15 cellular contexts compared by ENCODE assay signal in genomic region chr15:66680502-66680901, GRCh38. TPM values are rescaled to one million over a fixed set of nuclear protein-coding genes. Genes with fewer than 3 reads are reported as not detected.
DNase-seq lines count a peak whose midpoint lies in the region; ATAC-seq, FAIRE-seq and TF ChIP-seq lines count a peak whose summit lies in the region.
"Had no signal": no experiment of that assay in that cellular context is flagged by ENCODE, and none has a peak within 500 bp of the region (broad histone marks: within the 10 kb centered on the region; RNA-seq: fewer than 3 reads in every experiment).

No MANE protein-coding gene starts in this region.

- no peaks in the 10 kb centered on the region for H3K27me3 ChIP-seq in right cardiac atrium (ENCODE audit: control insufficient read depth, insufficient read depth)
- no peaks in the 10 kb centered on the region; a peak in 1 of 7 replicates for H3K27me3 ChIP-seq in H1 (replicated peaks in 1 of 4; ENCODE audit: control insufficient read depth in 3 of 4, extremely low read depth in 1 of 4, insufficient read depth in 3 of 4, low read length in 3 of 4)
- H3K27me3 ChIP-seq: Peyer's patch had no signal

- H3K79me2 ChIP-seq in H1 (ENCODE audit: control insufficient read depth in 1 of 2, insufficient read depth in 2 of 2, low read length in 2 of 2), result no peaks in the 10 kb centered on the region

- no peak overlapping the region for H3K56ac ChIP-seq in H1 (replicated peaks; ENCODE audit: insufficient read length, low read depth, low read length)

- TF ChIP-seq CTCF in H1 (IDR thresholded peaks at IDR 0.05; ENCODE audit: control extremely low read depth in 1 of 3, insufficient read depth in 1 of 3, low read depth in 1 of 3, low read length in 3 of 3), result no peak
- TF ChIP-seq CTCF in mesothelial cell of epicardium (IDR thresholded peaks at IDR 0.05; ENCODE audit: unreplicated experiment), result no peak

- H3K9me3 ChIP-seq in right cardiac atrium (ENCODE audit: control insufficient read depth, low read length), result peaks cover 3% of the 10 kb centered on the region
- H3K9me3 ChIP-seq in H1 (ENCODE audit: insufficient read depth in 2 of 2, low read depth in 1 of 2, low read length in 1 of 2), result peaks cover 3 to 7% of the 10 kb centered on the region in 2 experiments; a peak in 1 of 4 replicates
- H3K9me3 ChIP-seq: Peyer's patch had no signal

- no peak overlapping the region for H3K23ac ChIP-seq in H1 (ENCODE audit: insufficient read length)

- no peaks in the 10 kb centered on the region for H3K27me3 Mint-ChIP-seq in mesothelial cell of epicardium (ENCODE audit: low read depth)
- H3K27me3 Mint-ChIP-seq: IgD-negative memory B cell had no signal

- no peak overlapping the region for H4K8ac ChIP-seq in H1 (ENCODE audit: extremely low read depth, insufficient read depth, low read length)

- H3K18ac ChIP-seq in H1 (ENCODE audit: extremely low read depth, low read length), result no peak overlapping the region

- H3K14ac ChIP-seq in H1 (ENCODE audit: insufficient read length), result no peak overlapping the region

- no peak overlapping the region for H3K9ac ChIP-seq in H1 (replicated peaks in 1 of 4; ENCODE audit: extremely low read depth in 1 of 4, low read depth in 3 of 4, low read length in 3 of 4)

- H3K23me2 ChIP-seq in H1 (ENCODE audit: low read depth, low read length), result no peaks in the 10 kb centered on the region

- no peak for TF ChIP-seq EP300 in H1 (IDR thresholded peaks at IDR 0.05; ENCODE audit: borderline replicate concordance in 1 of 2, low read depth in 2 of 2, low read length in 2 of 2)

- H3K4me2 ChIP-seq in H1 (ENCODE audit: insufficient read depth in 1 of 2, low read depth in 2 of 2, low read length in 2 of 2), result no peak overlapping the region

- H3K27ac ChIP-seq in right cardiac atrium (ENCODE audit: low read length) (peak overlapping the region; percentile 97), H1 (ENCODE audit: low read depth, low read length) (no peak overlapping the region)
- H3K27ac ChIP-seq: Peyer's patch had no signal

- no peaks in the 10 kb centered on the region for H3K79me1 ChIP-seq in H1 (ENCODE audit: low read depth, low read length)

- TF ChIP-seq RAD21 in H1 (IDR thresholded peaks at IDR 0.05 in 1 of 2, conservative IDR thresholded peaks at IDR 0.05 in 1 of 2; ENCODE audit: low read depth in 2 of 2, low read length in 2 of 2), result no peak

- H2BK12ac ChIP-seq in H1 (ENCODE audit: low read depth, low read length), result no peak overlapping the region

- H3K36me3 Mint-ChIP-seq in mesothelial cell of epicardium, result peaks cover 11% of the 10 kb centered on the region
- H3K36me3 Mint-ChIP-seq: IgD-negative memory B cell had no signal

- H3K4me1 Mint-ChIP-seq in mesothelial cell of epicardium, result peaks cover 53% of the 10 kb centered on the region

- H2BK120ac ChIP-seq in H1 (replicated peaks; ENCODE audit: low read depth, low read length), result no peak overlapping the region

- H3K4me3 Mint-ChIP-seq in mesothelial cell of epicardium, result no peak overlapping the region
- H3K4me3 Mint-ChIP-seq: H9 had no signal

- TF ChIP-seq POLR2A in H1 (IDR thresholded peaks at IDR 0.05; ENCODE audit: control extremely low read depth in 1 of 2, low read depth in 2 of 2, low read length in 2 of 2), result no peak

- H2BK15ac ChIP-seq in H1 (ENCODE audit: low read length), result no peak overlapping the region

- H3K4ac ChIP-seq in H1 (replicated peaks; ENCODE audit: insufficient read length, low read depth, low read length), result peak overlapping the region; percentile 2

- H4K20me1 ChIP-seq in H1 (replicated peaks in 1 of 2; ENCODE audit: control insufficient read depth in 1 of 2, insufficient read depth in 2 of 2, low read length in 2 of 2), result no peaks in the 10 kb centered on the region

- H3K4me3 ChIP-seq in right cardiac atrium (ENCODE audit: low read length) (no peak overlapping the region), H1 (ENCODE audit: extremely low read depth in 1 of 4, insufficient read depth in 2 of 4, low read depth in 3 of 4, low read length in 4 of 4) (no peak overlapping the region)
- H3K4me3 ChIP-seq: Peyer's patch had no signal

- POLR2A ChIA-PET in H1 (lab: Charles Lee; ENCODE audit: partially characterized antibody), result no interaction called here

- 0 out of 2 replicates have a peak overlapping the region, but pooled peaks have one; percentile 13 for H2BK20ac ChIP-seq in H1 (ENCODE audit: low read length)

- no peak overlapping the region for H2AK5ac ChIP-seq in H1 (ENCODE audit: low read depth, low read length)

- CTCF ChIA-PET in H1 (lab: Charles Lee; ENCODE audit: partially characterized antibody), result interaction anchor here (0.6 to 3.5 kb wide), 10 partner anchors 12 to 173 kb away, joined by 3 to 21 read pairs (median 4); no protein-coding TSS in a partner anchor

- H3K27ac Mint-ChIP-seq in mesothelial cell of epicardium, result peak overlapping the region; percentile 98
- H3K27ac Mint-ChIP-seq: IgD-negative memory B cell had no signal

- no peaks in the 10 kb centered on the region for H3K36me3 ChIP-seq in H1 (ENCODE audit: control insufficient read depth in 2 of 4, insufficient read depth in 4 of 4, low read length in 3 of 4)
- H3K36me3 ChIP-seq: Peyer's patch had no signal

- peaks cover 16% of the 10 kb centered on the region for H3K4me1 ChIP-seq in right cardiac atrium (ENCODE audit: control insufficient read depth, insufficient read depth, low read length)
- H3K4me1 ChIP-seq in H1 (replicated peaks in 1 of 4; ENCODE audit: control insufficient read depth in 3 of 4, insufficient read depth in 4 of 4, low read length in 3 of 4), result peaks cover 6 to 10% (median 9%) of the 10 kb centered on the region in 4 experiments
- H3K4me1 ChIP-seq: Peyer's patch had no signal

- H4K5ac ChIP-seq in H1 (ENCODE audit: insufficient read length, low read depth, low read length), result no peak overlapping the region

- H3K9me3 Mint-ChIP-seq in mesothelial cell of epicardium, result peaks cover 16% of the 10 kb centered on the region

- DNase-seq in right cardiac atrium, result no peak
- no peak for DNase-seq in cardiac septum (ENCODE audit: low spot score)
- DNase-seq in H1 (ENCODE audit: low read depth in 1 of 2, low spot score in 2 of 2), result no peak
- DNase-seq in mesothelial cell of epicardium (ENCODE audit: low spot score in 2 of 2, unreplicated experiment in 2 of 2), result no peak
- no peak for DNase-seq in AG08395 (ENCODE audit: low spot score)
- no peak for DNase-seq in stimulated activated CD8-positive, alpha-beta memory T cell treated with anti-CD3 and anti-CD28 coated beads, Interleukin-4, amount 100 ng/mL, for 48 hours
- DNase-seq: C1 segment of cervical spinal cord; DMS79 treated with DMSO at 0.1 percent for 48 hours; NCI-H1092 treated with DMSO at 0.1 percent for 48 hours; NCI-H2081; NK-92 treated with Interleukin-12 subunit alpha and Interleukin-12 subunit beta, amount 100 ng/mL, for 24 hours; Peyer's patch had no signal

- intact Hi-C loops in right cardiac atrium (cut with DNase I), result no loop called here
- intact Hi-C loops in cardiac septum (cut with DNase I), result no loop called here

- no peak overlapping the region for H2AFZ ChIP-seq in H1 (ENCODE audit: low read length)

- ATAC-seq in right cardiac atrium (no peak), GM18517 (IDR thresholded peaks at IDR 0.05; ENCODE audit: unreplicated experiment) (no peak)

- H2BK5ac ChIP-seq in H1 (ENCODE audit: low read depth, low read length), result no peak overlapping the region

- no peak overlapping the region for H4K91ac ChIP-seq in H1 (replicated peaks; ENCODE audit: insufficient read length, low read length)

- no peak for FAIRE-seq in H1 (lab: Jason Lieb, UNC)

TF ChIP-seq in H1, 55 proteins besides CTCF, POLR2A, EP300 and RAD21:
- no peak for TF ChIP-seq GTF2F1 (IDR thresholded peaks at IDR 0.05; ENCODE audit: borderline replicate concordance, low read depth, low read length)
- no peak for TF ChIP-seq RFX5 (IDR thresholded peaks at IDR 0.05; ENCODE audit: borderline replicate concordance, low read depth, low read length)
- TF ChIP-seq PHF8 (conservative IDR thresholded peaks at IDR 0.05; ENCODE audit: low read depth, low read length), result no peak
- no peak for TF ChIP-seq KDM4A (IDR thresholded peaks at IDR 0.05; ENCODE audit: low read depth, low read length, severe bottlenecking)
- TF ChIP-seq MAFK (IDR thresholded peaks at IDR 0.05; ENCODE audit: low read depth, low read length), result no peak
- no peak for TF ChIP-seq TCF12 (IDR thresholded peaks at IDR 0.05; ENCODE audit: low read depth, low read length)
- no peak for TF ChIP-seq EGR1 (IDR thresholded peaks at IDR 0.05; ENCODE audit: borderline replicate concordance, low read depth, low read length)
- no peak for TF ChIP-seq POLR2AphosphoS5 (IDR thresholded peaks at IDR 0.05; ENCODE audit: low read depth, low read length)
- no peak for TF ChIP-seq SRF (IDR thresholded peaks at IDR 0.05; ENCODE audit: low read depth, low read length)
- no peak for TF ChIP-seq ATF2 (IDR thresholded peaks at IDR 0.05; ENCODE audit: low read length)
- TF ChIP-seq TAF1 (IDR thresholded peaks at IDR 0.05; ENCODE audit: low read depth, low read length), result no peak

RNA-seq across cellular contexts. Expression of gene SMAD6, which starts 21.5 kb away (rescaled TPM):
- 10 to 100 TPM; 54.5 to 68.8 (median 63.2) TPM for total RNA-seq in right cardiac atrium
- polyA plus RNA-seq in right cardiac atrium, result 31.6 TPM
- total RNA-seq in cardiac septum, result 50.2 TPM
- total RNA-seq in H1 (2021; fragmentation: NEBNext Ultra II Directional; extraction: Animal tissue kit (Norgen Biotek cat#: 25700)), result 7.0 and 7.6 TPM in 2 replicates
- 1.8 and 3.4 TPM in 2 replicates for polyA plus RNA-seq in H1 (2011; rRNA removed)
- polyA plus RNA-seq in H1 (2011; cell fraction: cytosol; rRNA removed), result 2.6 TPM
- 11.4 TPM for polyA plus RNA-seq in H1 (2011; cell fraction: nucleus; rRNA removed)
- polyA plus RNA-seq in H1 (2012, experiment 1 of 2), result 2.9 to 3.9 TPM (median 3.1 TPM) in 4 replicates
- polyA plus RNA-seq in H1 (2012, experiment 2 of 2), result 2.1 TPM
- 1.9 TPM for polyA plus RNA-seq in H1 (2013, experiment 1 of 2)
- 2.1 TPM for polyA plus RNA-seq in H1 (2013, experiment 2 of 2)
- 3.9 and 6.1 TPM in 2 replicates for polyA minus RNA-seq in H1 (2011; rRNA and poly(A)+ RNA removed)
- 6.3 TPM for polyA minus RNA-seq in H1 (2011; cell fraction: cytosol; rRNA and poly(A)+ RNA removed)
- 12.2 TPM for polyA minus RNA-seq in H1 (2011; cell fraction: nucleus; rRNA and poly(A)+ RNA removed)
- total RNA-seq in mesothelial cell of epicardium, result 164 to 176 TPM (median 176 TPM) in 3 replicates
- polyA plus RNA-seq: IgD-negative memory B cell had no signal
